ENCODE assay signal across 1 cellular context in genomic region chr1:23530089-23530749, GRCh38.
TF ChIP-seq lines count a peak whose summit lies in the region.

No MANE protein-coding gene starts in this region.

TF ChIP-seq in HCT116, 20 proteins besides CTCF, POLR2A, EP300 and RAD21:
- TF ChIP-seq POLR2AphosphoS5 (IDR thresholded peaks at IDR 0.05; ENCODE audit: low read depth, low read length): no peak
- TF ChIP-seq ZNF274 (IDR thresholded peaks at IDR 0.05; ENCODE audit: low read depth, low read length): no peak
- no peak for TF ChIP-seq SP1 (IDR thresholded peaks at IDR 0.05; ENCODE audit: low read depth)
- TF ChIP-seq CBX3 (IDR thresholded peaks at IDR 0.05; ENCODE audit: low read depth): no peak
- no peak for TF ChIP-seq ZBTB33 (IDR thresholded peaks at IDR 0.05; ENCODE audit: extremely low read depth, insufficient replicate concordance, low read length)
